17 cellular contexts compared by ENCODE assay signal in the genomic region with DNA sequence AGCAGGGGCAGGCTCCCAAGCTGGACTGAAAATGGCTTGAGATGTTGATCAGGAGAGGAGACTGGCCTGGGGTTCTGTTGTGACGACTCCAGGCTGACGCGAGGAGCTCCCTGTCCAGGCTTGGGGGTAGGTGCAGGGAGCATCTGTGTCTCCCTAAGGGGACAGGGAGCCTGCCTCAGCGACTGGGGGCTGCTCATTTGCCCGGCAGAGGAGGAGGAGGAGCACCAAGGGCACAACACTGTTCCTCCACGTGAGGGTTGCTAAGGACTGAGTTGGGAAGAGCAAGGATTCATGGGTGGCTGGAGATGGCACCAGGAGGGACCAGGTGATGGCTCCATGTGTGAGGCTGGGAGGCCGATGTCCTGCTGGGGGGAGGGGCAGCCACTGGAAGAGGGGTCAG.
"Had no signal": no experiment of that assay in that cellular context is flagged by ENCODE, and none has a peak within 500 bp of the region (broad histone marks: within the 10 kb centered on the region; RNA-seq: fewer than 3 reads in every experiment).

No MANE protein-coding gene starts in this region.

- H3K27ac Mint-ChIP-seq: activated naive CD4-positive, alpha-beta T cell treated with anti-CD3 and anti-CD28 coated beads for 36 hours; activated T-helper 1 cell treated with anti-CD3 and anti-CD28 coated beads, Interleukin-12 subunit alpha, Interleukin-12 subunit beta, Interleukin-2, Interleukin-4 antibody, amounts not matched to agents 30 ng/mL and 10 ng/mL and 1 ng/mL, durations not matched to agents 14 hours and 24 hours and 36 hours; stimulated activated naive CD8-positive, alpha-beta T cell treated with anti-CD3 and anti-CD28 coated beads, Interleukin-15, Interleukin-2, amounts not matched to agents 100 ng/mL and 50 ng/mL, for 24 hours had no signal

- H3K4me3 Mint-ChIP-seq: activated naive CD4-positive, alpha-beta T cell treated with anti-CD3 and anti-CD28 coated beads for 36 hours; activated T-helper 1 cell treated with anti-CD3 and anti-CD28 coated beads, Interleukin-12 subunit alpha, Interleukin-12 subunit beta, Interleukin-2, Interleukin-4 antibody, amounts not matched to agents 30 ng/mL and 10 ng/mL and 1 ng/mL, durations not matched to agents 14 hours and 24 hours and 36 hours; stimulated activated naive CD8-positive, alpha-beta T cell treated with anti-CD3 and anti-CD28 coated beads, Interleukin-15, Interleukin-2, amounts not matched to agents 100 ng/mL and 50 ng/mL, for 24 hours had no signal

- H3K4me3 ChIP-seq: esophagus squamous epithelium, heart right ventricle, ovary, suprapubic skin, transverse colon had no signal

- H3K27me3 Mint-ChIP-seq: stimulated activated naive CD8-positive, alpha-beta T cell treated with anti-CD3 and anti-CD28 coated beads, Interleukin-15, Interleukin-2, amounts not matched to agents 100 ng/mL and 50 ng/mL, for 24 hours had no signal

- H3K9me3 Mint-ChIP-seq: activated naive CD4-positive, alpha-beta T cell treated with anti-CD3 and anti-CD28 coated beads for 36 hours; activated T-helper 1 cell treated with anti-CD3 and anti-CD28 coated beads, Interleukin-12 subunit alpha, Interleukin-12 subunit beta, Interleukin-2, Interleukin-4 antibody, amounts not matched to agents 30 ng/mL and 10 ng/mL and 1 ng/mL, durations not matched to agents 14 hours and 24 hours and 36 hours; stimulated activated naive CD8-positive, alpha-beta T cell treated with anti-CD3 and anti-CD28 coated beads, Interleukin-15, Interleukin-2, amounts not matched to agents 100 ng/mL and 50 ng/mL, for 24 hours had no signal

- H3K27me3 ChIP-seq: esophagus squamous epithelium, heart right ventricle, ovary, suprapubic skin, transverse colon had no signal

- ATAC-seq: heart right ventricle had no signal

- DNase-seq: activated CD4-positive, alpha-beta T cell treated with anti-CD3 and anti-CD28 coated beads, Interleukin-2, amount 50 U/mL, for 1 hour; activated CD8-positive, alpha-beta memory T cell treated with anti-CD3 and anti-CD28 coated beads for 24 hours; activated naive CD4-positive, alpha-beta T cell treated with anti-CD3 and anti-CD28 coated beads for 36 hours; cerebellar nuclear complex; dermis blood vessel endothelial cell; effector memory CD4-positive, alpha-beta T cell; esophagus squamous epithelium; heart right ventricle; mesendoderm; ovary; SW 1271; T-helper 2 cell; transverse colon had no signal

- H3K27ac ChIP-seq: esophagus squamous epithelium, heart right ventricle, ovary, suprapubic skin, transverse colon, VCaP had no signal

- H3K36me3 ChIP-seq: esophagus squamous epithelium, heart right ventricle, ovary, suprapubic skin, transverse colon had no signal

- H3K9me3 ChIP-seq: esophagus squamous epithelium, heart right ventricle, ovary, suprapubic skin, transverse colon had no signal
